In genomic region chr11:86743223-86744118, GRCh38 we compare ENCODE assay signal across 1 cellular context.
TF ChIP-seq lines count a peak whose summit lies in the region.

No MANE protein-coding gene starts in this region.

TF ChIP-seq in K562, 482 proteins besides CTCF, POLR2A, EP300 and RAD21 (continued from another document and continues in another):
- TF ChIP-seq STAT5A (IDR thresholded peaks at IDR 0.05; ENCODE audit: borderline replicate concordance, low read length) (no peak), ESRRA (IDR thresholded peaks at IDR 0.05; ENCODE audit: borderline replicate concordance, low read depth) (peak; percentile 50; the same call in 1 of the 2 replicates), SP1 (CRISPR knock-in tag; IDR thresholded peaks at IDR 0.05) (0 out of 2 replicates have a peak, but pooled peaks have one; percentile 24), ZNF707 (CRISPR knock-in tag; conservative IDR thresholded peaks at IDR 0.05) (no peak), ARID4B (CRISPR knock-in tag; IDR thresholded peaks at IDR 0.05) (no peak), HNRNPH1 (optimal IDR thresholded peaks at IDR 0.05; ENCODE audit: low read depth, low read length) (no peak), ZKSCAN3 (CRISPR knock-in tag; IDR thresholded peaks at IDR 0.05) (no peak), TEAD4 (IDR thresholded peaks at IDR 0.05; ENCODE audit: low read length) (peak; percentile 44), TEAD4 (CRISPR knock-in tag; IDR thresholded peaks at IDR 0.05; ENCODE audit: borderline replicate concordance) (no peak), ZNF133 (CRISPR knock-in tag; IDR thresholded peaks at IDR 0.05) (no peak), ARNT (IDR thresholded peaks at IDR 0.05) (peak in 1 of 2 experiments; percentile 79; a peak in 2 of 4 replicates), E2F4 (CRISPR knock-in tag; IDR thresholded peaks at IDR 0.05; ENCODE audit: low read depth) (no peak), ZNF830 (CRISPR knock-in tag; IDR thresholded peaks at IDR 0.05) (no peak), TSC22D4 (tag; IDR thresholded peaks at IDR 0.05) (no peak), ZBTB7A (IDR thresholded peaks at IDR 0.05; ENCODE audit: borderline replicate concordance, control insufficient read depth, low read depth, low read length) (no peak), BMI1 (IDR thresholded peaks at IDR 0.05; ENCODE audit: low read length) (no peak), MITF (IDR thresholded peaks at IDR 0.05) (peak; percentile 93), SMC3 (conservative IDR thresholded peaks at IDR 0.05; ENCODE audit: insufficient read depth, low read depth, low read length) (no peak), ELF4 (CRISPR knock-in tag; IDR thresholded peaks at IDR 0.05) (peak; percentile 38; the same call in 1 of the 2 replicates), CBX3 (IDR thresholded peaks at IDR 0.05; ENCODE audit: borderline replicate concordance in 1 of 2, low read length in 2 of 2) (0 out of 3 replicates have a peak, but pooled peaks of 1 of the 2 experiments have one; percentile 4), NCOA6 (IDR thresholded peaks at IDR 0.05) (peak; percentile 23; the same call in 1 of the 2 replicates), MTA2 (IDR thresholded peaks at IDR 0.05; ENCODE audit: low read depth) (no peak), ZNF583 (CRISPR knock-in tag; IDR thresholded peaks at IDR 0.05) (no peak), FUS (optimal IDR thresholded peaks at IDR 0.05; ENCODE audit: low read depth, low read length) (no peak), ZNF644 (tag; IDR thresholded peaks at IDR 0.05; ENCODE audit: low read depth) (no peak), E2F8 (IDR thresholded peaks at IDR 0.05; ENCODE audit: low read depth, partially characterized antibody) (no peak), ZNF408 (CRISPR knock-in tag; IDR thresholded peaks at IDR 0.05; ENCODE audit: low read depth) (no peak), RBM22 (IDR thresholded peaks at IDR 0.05; ENCODE audit: low read depth, low read length, poor library complexity, severe bottlenecking) (no peak), SP2 (IDR thresholded peaks at IDR 0.05; ENCODE audit: extremely low read depth, low read depth, low read length, poor library complexity, severe bottlenecking) (no peak)
- TF ChIP-seq, protein P1, sequence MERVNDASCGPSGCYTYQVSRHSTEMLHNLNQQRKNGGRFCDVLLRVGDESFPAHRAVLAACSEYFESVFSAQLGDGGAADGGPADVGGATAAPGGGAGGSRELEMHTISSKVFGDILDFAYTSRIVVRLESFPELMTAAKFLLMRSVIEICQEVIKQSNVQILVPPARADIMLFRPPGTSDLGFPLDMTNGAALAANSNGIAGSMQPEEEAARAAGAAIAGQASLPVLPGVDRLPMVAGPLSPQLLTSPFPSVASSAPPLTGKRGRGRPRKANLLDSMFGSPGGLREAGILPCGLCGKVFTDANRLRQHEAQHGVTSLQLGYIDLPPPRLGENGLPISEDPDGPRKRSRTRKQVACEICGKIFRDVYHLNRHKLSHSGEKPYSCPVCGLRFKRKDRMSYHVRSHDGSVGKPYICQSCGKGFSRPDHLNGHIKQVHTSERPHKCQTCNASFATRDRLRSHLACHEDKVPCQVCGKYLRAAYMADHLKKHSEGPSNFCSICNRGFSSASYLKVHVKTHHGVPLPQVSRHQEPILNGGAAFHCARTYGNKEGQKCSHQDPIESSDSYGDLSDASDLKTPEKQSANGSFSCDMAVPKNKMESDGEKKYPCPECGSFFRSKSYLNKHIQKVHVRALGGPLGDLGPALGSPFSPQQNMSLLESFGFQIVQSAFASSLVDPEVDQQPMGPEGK (CRISPR knock-in tag; IDR thresholded peaks at IDR 0.05; ENCODE audit: borderline replicate concordance): no peak
- TF ChIP-seq, protein P2, sequence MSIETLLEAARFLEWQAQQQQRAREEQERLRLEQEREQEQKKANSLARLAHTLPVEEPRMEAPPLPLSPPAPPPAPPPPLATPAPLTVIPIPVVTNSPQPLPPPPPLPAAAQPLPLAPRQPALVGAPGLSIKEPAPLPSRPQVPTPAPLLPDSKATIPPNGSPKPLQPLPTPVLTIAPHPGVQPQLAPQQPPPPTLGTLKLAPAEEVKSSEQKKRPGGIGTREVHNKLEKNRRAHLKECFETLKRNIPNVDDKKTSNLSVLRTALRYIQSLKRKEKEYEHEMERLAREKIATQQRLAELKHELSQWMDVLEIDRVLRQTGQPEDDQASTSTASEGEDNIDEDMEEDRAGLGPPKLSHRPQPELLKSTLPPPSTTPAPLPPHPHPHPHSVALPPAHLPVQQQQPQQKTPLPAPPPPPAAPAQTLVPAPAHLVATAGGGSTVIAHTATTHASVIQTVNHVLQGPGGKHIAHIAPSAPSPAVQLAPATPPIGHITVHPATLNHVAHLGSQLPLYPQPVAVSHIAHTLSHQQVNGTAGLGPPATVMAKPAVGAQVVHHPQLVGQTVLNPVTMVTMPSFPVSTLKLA (conservative IDR thresholded peaks at IDR 0.05): peak; percentile 23 to 36; a peak in 1 of 4 replicates
- TF ChIP-seq, protein P3, sequence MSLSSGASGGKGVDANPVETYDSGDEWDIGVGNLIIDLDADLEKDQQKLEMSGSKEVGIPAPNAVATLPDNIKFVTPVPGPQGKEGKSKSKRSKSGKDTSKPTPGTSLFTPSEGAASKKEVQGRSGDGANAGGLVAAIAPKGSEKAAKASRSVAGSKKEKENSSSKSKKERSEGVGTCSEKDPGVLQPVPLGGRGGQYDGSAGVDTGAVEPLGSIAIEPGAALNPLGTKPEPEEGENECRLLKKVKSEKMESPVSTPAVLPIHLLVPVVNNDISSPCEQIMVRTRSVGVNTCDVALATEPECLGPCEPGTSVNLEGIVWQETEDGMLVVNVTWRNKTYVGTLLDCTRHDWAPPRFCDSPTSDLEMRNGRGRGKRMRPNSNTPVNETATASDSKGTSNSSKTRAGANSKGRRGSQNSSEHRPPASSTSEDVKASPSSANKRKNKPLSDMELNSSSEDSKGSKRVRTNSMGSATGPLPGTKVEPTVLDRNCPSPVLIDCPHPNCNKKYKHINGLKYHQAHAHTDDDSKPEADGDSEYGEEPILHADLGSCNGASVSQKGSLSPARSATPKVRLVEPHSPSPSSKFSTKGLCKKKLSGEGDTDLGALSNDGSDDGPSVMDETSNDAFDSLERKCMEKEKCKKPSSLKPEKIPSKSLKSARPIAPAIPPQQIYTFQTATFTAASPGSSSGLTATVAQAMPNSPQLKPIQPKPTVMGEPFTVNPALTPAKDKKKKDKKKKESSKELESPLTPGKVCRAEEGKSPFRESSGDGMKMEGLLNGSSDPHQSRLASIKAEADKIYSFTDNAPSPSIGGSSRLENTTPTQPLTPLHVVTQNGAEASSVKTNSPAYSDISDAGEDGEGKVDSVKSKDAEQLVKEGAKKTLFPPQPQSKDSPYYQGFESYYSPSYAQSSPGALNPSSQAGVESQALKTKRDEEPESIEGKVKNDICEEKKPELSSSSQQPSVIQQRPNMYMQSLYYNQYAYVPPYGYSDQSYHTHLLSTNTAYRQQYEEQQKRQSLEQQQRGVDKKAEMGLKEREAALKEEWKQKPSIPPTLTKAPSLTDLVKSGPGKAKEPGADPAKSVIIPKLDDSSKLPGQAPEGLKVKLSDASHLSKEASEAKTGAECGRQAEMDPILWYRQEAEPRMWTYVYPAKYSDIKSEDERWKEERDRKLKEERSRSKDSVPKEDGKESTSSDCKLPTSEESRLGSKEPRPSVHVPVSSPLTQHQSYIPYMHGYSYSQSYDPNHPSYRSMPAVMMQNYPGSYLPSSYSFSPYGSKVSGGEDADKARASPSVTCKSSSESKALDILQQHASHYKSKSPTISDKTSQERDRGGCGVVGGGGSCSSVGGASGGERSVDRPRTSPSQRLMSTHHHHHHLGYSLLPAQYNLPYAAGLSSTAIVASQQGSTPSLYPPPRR (CRISPR knock-in tag; IDR thresholded peaks at IDR 0.05; ENCODE audit: borderline replicate concordance): no peak
